In genomic region chr16:54964239-54964638, GRCh38 we compare ENCODE assay signal across 35 cellular contexts.
"Had no signal": no experiment of that assay in that cellular context is flagged by ENCODE, and none has a peak within 500 bp of the region (broad histone marks: within the 10 kb centered on the region; RNA-seq: fewer than 3 reads in every experiment).

No MANE protein-coding gene starts in this region.

- H3K27me3 ChIP-seq: MG63 had no signal

- DNase-seq: Karpas-422, Kasumi-1, MM.1S, MV-4-11, NCI-H1048, NCI-H1092, NCI-H1092 treated with DMSO at 0.1 percent for 48 hours, NCI-H1105, NCI-H1105 treated with DMSO at 0.1 percent for 48 hours, NCI-H1417, NCI-H1417 treated with DMSO at 0.1 percent for 48 hours, NCI-H1436, NCI-H1436 treated with DMSO at 0.1 percent for 48 hours, NCI-H146, NCI-H1694, NCI-H1694 treated with DMSO at 0.1 percent for 48 hours, NCI-H187, NCI-H187 treated with DMSO at 0.1 percent for 48 hours, NCI-H1930, NCI-H2029, NCI-H2029 treated with DMSO at 0.1 percent for 48 hours, NCI-H2081, NCI-H2081 treated with DMSO at 0.1 percent for 48 hours, NCI-H2107, NCI-H2171, NCI-H2171 treated with DMSO at 0.1 percent for 48 hours, NCI-H2227 treated with DMSO at 0.1 percent for 48 hours, NCI-H226, NCI-H345, NCI-H446, NCI-H446 treated with DMSO at 0.1 percent for 48 hours, NCI-H510A, NCI-H510A treated with DMSO at 0.1 percent for 48 hours had no signal

- H3K9ac ChIP-seq: KMS-11 had no signal

- H3K27ac ChIP-seq: KMS-11 had no signal

- H3K9me3 ChIP-seq: MG63 had no signal

- H3K4me3 ChIP-seq: MG63 had no signal

- H3K4me2 ChIP-seq: KMS-11 had no signal

- H3K36me3 ChIP-seq: MG63 had no signal
